Comparison of ENCODE assay signal across 1 cellular context in genomic region chr21:42030311-42030710, GRCh38.
TF ChIP-seq lines count a peak whose summit lies in the region.

No MANE protein-coding gene starts in this region.

TF ChIP-seq in IMR-90, 13 proteins besides CTCF, POLR2A, EP300 and RAD21 (continued from another document):
- no peak for TF ChIP-seq USF2 (IDR thresholded peaks at IDR 0.05; ENCODE audit: low read depth, low read length)
- TF ChIP-seq SMC3 (IDR thresholded peaks at IDR 0.05; ENCODE audit: low read depth, low read length), result no peak
- no peak for TF ChIP-seq MAFK (IDR thresholded peaks at IDR 0.05; ENCODE audit: low read depth, low read length)
- TF ChIP-seq BHLHE40 (IDR thresholded peaks at IDR 0.05; ENCODE audit: low read depth, low read length), result no peak
- no peak for TF ChIP-seq CHD1 (IDR thresholded peaks at IDR 0.05; ENCODE audit: low read depth, low read length)
- no peak for TF ChIP-seq MAZ (IDR thresholded peaks at IDR 0.05; ENCODE audit: borderline replicate concordance, low read depth, low read length)
- TF ChIP-seq NFE2L2 (IDR thresholded peaks at IDR 0.05; ENCODE audit: low read depth, low read length), result no peak
- TF ChIP-seq RCOR1 (IDR thresholded peaks at IDR 0.05; ENCODE audit: insufficient replicate concordance, low read length), result no peak
TF ChIP-seq in IMR-90: peak in this region for 0.
